ENCODE assay signal across 15 cellular contexts in the genomic region with DNA sequence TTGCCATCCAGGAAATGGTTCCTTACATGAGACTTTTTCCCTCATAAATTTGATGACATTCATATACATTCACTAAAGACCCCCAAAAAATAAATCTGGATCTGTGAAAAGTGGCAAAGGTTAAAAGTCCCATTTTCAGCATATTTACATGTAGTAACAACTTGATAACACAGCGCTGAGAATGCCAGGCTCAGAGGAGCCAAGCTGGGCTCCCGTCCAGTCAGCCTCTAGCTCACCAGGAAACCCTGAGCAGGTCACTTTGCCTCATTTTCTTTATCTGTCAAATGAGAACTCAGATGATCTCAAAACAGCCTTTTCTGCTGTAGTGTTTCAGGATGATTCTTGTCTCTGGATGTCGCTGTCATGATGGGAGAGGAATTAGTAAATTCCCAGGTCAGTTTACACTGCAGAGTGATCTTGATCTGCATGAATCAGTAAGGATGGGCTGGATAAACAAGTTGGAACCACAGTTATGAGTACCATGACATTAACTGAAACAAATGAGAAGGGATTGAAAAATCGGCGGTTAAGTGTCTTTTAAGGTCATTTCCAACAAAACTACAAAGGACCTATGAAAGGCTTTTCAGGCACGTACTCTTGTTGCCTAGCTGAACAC.
DNase-seq lines count a peak whose midpoint lies in the region; ATAC-seq, FAIRE-seq and TF ChIP-seq lines count a peak whose summit lies in the region.
"Had no signal": no experiment of that assay in that cellular context is flagged by ENCODE, and none has a peak within 500 bp of the region (broad histone marks: within the 10 kb centered on the region; RNA-seq: fewer than 3 reads in every experiment).

No MANE protein-coding gene starts in this region.

- H3K4me2 ChIP-seq in A549: 0 out of 3 replicates have a peak overlapping the region, but pooled peaks have one; percentile 4

- H3K4me3 ChIP-seq in A549 (no peak overlapping the region), endodermal cell (ENCODE audit: low read length) (no peak overlapping the region)
- H3K4me3 ChIP-seq: suprapubic skin had no signal

- no peaks in the 10 kb centered on the region for H3K4me1 Mint-ChIP-seq in endodermal cell
- H3K4me1 Mint-ChIP-seq: activated B cell treated with CpG ODN at 0.5 μM for 24 hours had no signal

- DNase-seq in A549 (ENCODE audit: low read depth in 1 of 2, low spot score in 1 of 2) (no peak), HTR-8/SVneo (ENCODE audit: insufficient read length, low spot score) (peak; percentile 37), dermis microvascular lymphatic vessel endothelial cell (ENCODE audit: low read depth in 2 of 2) (peak; percentile 20 to 46), lung microvascular endothelial cell (ENCODE audit: low read depth in 2 of 2) (peak; percentile 45 to 49), GM20000 (ENCODE audit: low spot score) (no peak), endodermal cell (no peak)
- DNase-seq: activated B cell treated with CpG ODN at 0.5 μM for 24 hours; central memory CD4-positive, alpha-beta T cell; erythroblast; NCI-H1105 had no signal

- 73% methylated on average over 6 of the region's 6 CpGs for WGBS in A549 (ENCODE audit: missing lambda C conversion rate)
- WGBS in endodermal cell (ENCODE audit: insufficient coverage in 1 of 2, insufficient read length in 1 of 2), 2 experiments: 86 to 91% methylated on average over 5 to 6 of the region's 6 CpGs

- CTCF ChIA-PET in A549 (lab: Yijun Ruan, JAX): interaction anchor here (1.2 kb wide), 1 partner anchor 108 kb away, joined by 5 read pairs; no protein-coding TSS in a partner anchor

- H3K4me3 Mint-ChIP-seq in endodermal cell: no peak overlapping the region
- H3K4me3 Mint-ChIP-seq: activated B cell treated with CpG ODN at 0.5 μM for 24 hours; activated naive CD8-positive, alpha-beta T cell had no signal

- H3K9me3 ChIP-seq in A549 (no peaks in the 10 kb centered on the region), endodermal cell (ENCODE audit: control insufficient read depth, low read length) (no peaks in the 10 kb centered on the region)
- H3K9me3 ChIP-seq: suprapubic skin had no signal

- H3K36me3 ChIP-seq in endodermal cell (ENCODE audit: control insufficient read depth, insufficient read depth, low read length): no peaks in the 10 kb centered on the region
- H3K36me3 ChIP-seq: suprapubic skin had no signal

- H3K4me1 ChIP-seq in A549 (peaks cover 32% of the 10 kb centered on the region), endodermal cell (ENCODE audit: control insufficient read depth, insufficient read depth, low read length) (no peaks in the 10 kb centered on the region)

- no peak for TF ChIP-seq POLR2A in A549 (IDR thresholded peaks at IDR 0.05; ENCODE audit: low read length)

- no peak for TF ChIP-seq EP300 in A549 (IDR thresholded peaks at IDR 0.05)

- TF ChIP-seq CTCF in A549 (IDR thresholded peaks at IDR 0.05) (no peak), GM20000 (IDR thresholded peaks at IDR 0.05; ENCODE audit: extremely low read depth, missing control alignments) (no peak), endodermal cell (conservative IDR thresholded peaks at IDR 0.05) (no peak)

- H3K27ac ChIP-seq in A549 (0 out of 6 replicates have a peak overlapping the region, but pooled peaks of 1 of the 2 experiments have one; percentile 38), endodermal cell (ENCODE audit: low read depth, low read length) (no peak overlapping the region)
- H3K27ac ChIP-seq: parathyroid adenoma, suprapubic skin had no signal

- ATAC-seq in A549 (peak in 1 of 2 experiments; percentile 44; a peak in 2 of 6 replicates), HG02678 (IDR thresholded peaks at IDR 0.05; ENCODE audit: unreplicated experiment) (no peak), HG03439 (IDR thresholded peaks at IDR 0.05; ENCODE audit: unreplicated experiment) (no peak)

- peaks cover 8% of the 10 kb centered on the region for H3K27me3 ChIP-seq in endodermal cell (ENCODE audit: control insufficient read depth, insufficient read depth, low read length, poor library complexity, severe bottlenecking)
- H3K27me3 ChIP-seq: suprapubic skin had no signal

- TF ChIP-seq RAD21 in A549 (conservative IDR thresholded peaks at IDR 0.05 in 1 of 2, IDR thresholded peaks at IDR 0.05 in 1 of 2): no peak

- FAIRE-seq in A549 (lab: Jason Lieb, UNC): no peak
- no peak for FAIRE-seq in HTR-8/SVneo (lab: Jason Lieb, UNC)

- H3K9me3 Mint-ChIP-seq in endodermal cell: no peaks in the 10 kb centered on the region

- no peaks in the 10 kb centered on the region for H3K36me3 Mint-ChIP-seq in endodermal cell (ENCODE audit: low read depth)
- H3K36me3 Mint-ChIP-seq: activated naive CD8-positive, alpha-beta T cell had no signal

- POLR2A ChIA-PET in A549 (lab: Yijun Ruan, JAX): interaction anchor here (1.2 kb wide), 1 partner anchor 113 kb away, joined by 3 read pairs; a partner anchor contains a TSS

- peaks cover 7% of the 10 kb centered on the region for H3K27me3 Mint-ChIP-seq in endodermal cell (ENCODE audit: insufficient read depth)

- no peak overlapping the region for H3K27ac Mint-ChIP-seq in endodermal cell
- H3K27ac Mint-ChIP-seq: activated B cell treated with CpG ODN at 0.5 μM for 24 hours; activated naive CD8-positive, alpha-beta T cell had no signal

- no peak overlapping the region for H3K9ac ChIP-seq in endodermal cell (ENCODE audit: extremely low read depth, low read length, poor library complexity, severe bottlenecking)
- H3K9ac ChIP-seq: parathyroid adenoma had no signal

TF ChIP-seq in A549, 52 proteins besides CTCF, POLR2A, EP300 and RAD21:
- TF ChIP-seq, protein P1, sequence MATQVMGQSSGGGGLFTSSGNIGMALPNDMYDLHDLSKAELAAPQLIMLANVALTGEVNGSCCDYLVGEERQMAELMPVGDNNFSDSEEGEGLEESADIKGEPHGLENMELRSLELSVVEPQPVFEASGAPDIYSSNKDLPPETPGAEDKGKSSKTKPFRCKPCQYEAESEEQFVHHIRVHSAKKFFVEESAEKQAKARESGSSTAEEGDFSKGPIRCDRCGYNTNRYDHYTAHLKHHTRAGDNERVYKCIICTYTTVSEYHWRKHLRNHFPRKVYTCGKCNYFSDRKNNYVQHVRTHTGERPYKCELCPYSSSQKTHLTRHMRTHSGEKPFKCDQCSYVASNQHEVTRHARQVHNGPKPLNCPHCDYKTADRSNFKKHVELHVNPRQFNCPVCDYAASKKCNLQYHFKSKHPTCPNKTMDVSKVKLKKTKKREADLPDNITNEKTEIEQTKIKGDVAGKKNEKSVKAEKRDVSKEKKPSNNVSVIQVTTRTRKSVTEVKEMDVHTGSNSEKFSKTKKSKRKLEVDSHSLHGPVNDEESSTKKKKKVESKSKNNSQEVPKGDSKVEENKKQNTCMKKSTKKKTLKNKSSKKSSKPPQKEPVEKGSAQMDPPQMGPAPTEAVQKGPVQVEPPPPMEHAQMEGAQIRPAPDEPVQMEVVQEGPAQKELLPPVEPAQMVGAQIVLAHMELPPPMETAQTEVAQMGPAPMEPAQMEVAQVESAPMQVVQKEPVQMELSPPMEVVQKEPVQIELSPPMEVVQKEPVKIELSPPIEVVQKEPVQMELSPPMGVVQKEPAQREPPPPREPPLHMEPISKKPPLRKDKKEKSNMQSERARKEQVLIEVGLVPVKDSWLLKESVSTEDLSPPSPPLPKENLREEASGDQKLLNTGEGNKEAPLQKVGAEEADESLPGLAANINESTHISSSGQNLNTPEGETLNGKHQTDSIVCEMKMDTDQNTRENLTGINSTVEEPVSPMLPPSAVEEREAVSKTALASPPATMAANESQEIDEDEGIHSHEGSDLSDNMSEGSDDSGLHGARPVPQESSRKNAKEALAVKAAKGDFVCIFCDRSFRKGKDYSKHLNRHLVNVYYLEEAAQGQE (IDR thresholded peaks at IDR 0.05): no peak
- TF ChIP-seq, protein P2, sequence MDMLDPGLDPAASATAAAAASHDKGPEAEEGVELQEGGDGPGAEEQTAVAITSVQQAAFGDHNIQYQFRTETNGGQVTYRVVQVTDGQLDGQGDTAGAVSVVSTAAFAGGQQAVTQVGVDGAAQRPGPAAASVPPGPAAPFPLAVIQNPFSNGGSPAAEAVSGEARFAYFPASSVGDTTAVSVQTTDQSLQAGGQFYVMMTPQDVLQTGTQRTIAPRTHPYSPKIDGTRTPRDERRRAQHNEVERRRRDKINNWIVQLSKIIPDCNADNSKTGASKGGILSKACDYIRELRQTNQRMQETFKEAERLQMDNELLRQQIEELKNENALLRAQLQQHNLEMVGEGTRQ (IDR thresholded peaks at IDR 0.05): no peak
- TF ChIP-seq HOXB13 (CRISPR knock-in tag; IDR thresholded peaks at IDR 0.05; ENCODE audit: low read depth): no peak
- TF ChIP-seq, protein P3, sequence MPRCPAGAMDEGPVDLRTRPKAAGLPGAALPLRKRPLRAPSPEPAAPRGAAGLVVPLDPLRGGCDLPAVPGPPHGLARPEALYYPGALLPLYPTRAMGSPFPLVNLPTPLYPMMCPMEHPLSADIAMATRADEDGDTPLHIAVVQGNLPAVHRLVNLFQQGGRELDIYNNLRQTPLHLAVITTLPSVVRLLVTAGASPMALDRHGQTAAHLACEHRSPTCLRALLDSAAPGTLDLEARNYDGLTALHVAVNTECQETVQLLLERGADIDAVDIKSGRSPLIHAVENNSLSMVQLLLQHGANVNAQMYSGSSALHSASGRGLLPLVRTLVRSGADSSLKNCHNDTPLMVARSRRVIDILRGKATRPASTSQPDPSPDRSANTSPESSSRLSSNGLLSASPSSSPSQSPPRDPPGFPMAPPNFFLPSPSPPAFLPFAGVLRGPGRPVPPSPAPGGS (IDR thresholded peaks at IDR 0.05): no peak
- no peak for TF ChIP-seq CHD4 (IDR thresholded peaks at IDR 0.05; ENCODE audit: borderline replicate concordance)
- TF ChIP-seq HDAC2 (IDR thresholded peaks at IDR 0.05): no peak
- TF ChIP-seq, protein P4, sequence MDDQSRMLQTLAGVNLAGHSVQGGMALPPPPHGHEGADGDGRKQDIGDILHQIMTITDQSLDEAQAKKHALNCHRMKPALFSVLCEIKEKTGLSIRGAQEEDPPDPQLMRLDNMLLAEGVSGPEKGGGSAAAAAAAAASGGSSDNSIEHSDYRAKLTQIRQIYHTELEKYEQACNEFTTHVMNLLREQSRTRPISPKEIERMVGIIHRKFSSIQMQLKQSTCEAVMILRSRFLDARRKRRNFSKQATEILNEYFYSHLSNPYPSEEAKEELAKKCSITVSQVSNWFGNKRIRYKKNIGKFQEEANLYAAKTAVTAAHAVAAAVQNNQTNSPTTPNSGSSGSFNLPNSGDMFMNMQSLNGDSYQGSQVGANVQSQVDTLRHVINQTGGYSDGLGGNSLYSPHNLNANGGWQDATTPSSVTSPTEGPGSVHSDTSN (IDR thresholded peaks at IDR 0.05): no peak
- TF ChIP-seq JUNB (IDR thresholded peaks at IDR 0.05): no peak
- TF ChIP-seq KDM5A (IDR thresholded peaks at IDR 0.05): no peak
- no peak for TF ChIP-seq RCOR1 (IDR thresholded peaks at IDR 0.05; ENCODE audit: low read depth, low read length)
- TF ChIP-seq ZNF302 (CRISPR knock-in tag; IDR thresholded peaks at IDR 0.05): no peak
- no peak for TF ChIP-seq EHF (CRISPR knock-in tag; IDR thresholded peaks at IDR 0.05)
- no peak for TF ChIP-seq ESRRA (IDR thresholded peaks at IDR 0.05; ENCODE audit: borderline replicate concordance, low read length)
- TF ChIP-seq MAFK (IDR thresholded peaks at IDR 0.05; ENCODE audit: partially characterized antibody): no peak
- TF ChIP-seq ZC3H11A (IDR thresholded peaks at IDR 0.05): no peak
- TF ChIP-seq PHF8 (IDR thresholded peaks at IDR 0.05; ENCODE audit: borderline replicate concordance, low read depth): no peak
TF ChIP-seq in A549: peak in this region for 0.

Comparison
In these comparisons a context has a peak if more than half of its experiments do, and no peak if none do; other contexts are left out.
1. DNase-seq: peak in HTR-8/SVneo (single experiment), dermis microvascular lymphatic vessel endothelial cell (2 of 2) and lung microvascular endothelial cell (2 of 2); none in A549 (0 of 2), GM20000 (single experiment) and endodermal cell (single experiment).